Comparison of ENCODE assay signal across 12 cellular contexts in genomic region chr3:42072930-42073329, GRCh38. TPM values are rescaled to one million over a fixed set of nuclear protein-coding genes. Genes with fewer than 3 reads are reported as not detected.
DNase-seq lines count a peak whose midpoint lies in the region; ATAC-seq and TF ChIP-seq lines count a peak whose summit lies in the region.
"Had no signal": no experiment of that assay in that cellular context is flagged by ENCODE, and none has a peak within 500 bp of the region (broad histone marks: within the 10 kb centered on the region; RNA-seq: fewer than 3 reads in every experiment).

No MANE protein-coding gene starts in this region.

- H3K36me3 ChIP-seq in SJCRH30: no peaks in the 10 kb centered on the region
- no peaks in the 10 kb centered on the region for H3K36me3 ChIP-seq in heart right ventricle
- H3K36me3 ChIP-seq in rectal smooth muscle tissue (ENCODE audit: control insufficient read depth, insufficient read depth, low read length): no peaks in the 10 kb centered on the region

- intact Hi-C loops in CD14-positive monocyte (cut with micrococcal nuclease): no loop called here
- intact Hi-C loops in heart right ventricle (cut with DNase I): no loop called here

- TF ChIP-seq CTCF in CD14-positive monocyte (IDR thresholded peaks at IDR 0.05) (no peak), heart right ventricle (IDR thresholded peaks at IDR 0.05) (no peak), GM20000 (IDR thresholded peaks at IDR 0.05; ENCODE audit: extremely low read depth, missing control alignments) (no peak)

- H3K9me3 Mint-ChIP-seq in CD14-positive monocyte: peaks cover 0 to 3% (median 0%) of the 10 kb centered on the region in 7 donors

- H3K36me3 Mint-ChIP-seq in CD14-positive monocyte: peaks cover 3 to 4% of the 10 kb centered on the region in 2 donors

- peak overlapping the region; percentile 46 to 91 (median 82) for H3K27ac Mint-ChIP-seq in CD14-positive monocyte
- H3K27ac Mint-ChIP-seq: CD4-positive, alpha-beta T cell had no signal

- no peaks in the 10 kb centered on the region for H3K27me3 Mint-ChIP-seq in CD14-positive monocyte (ENCODE audit: low read depth in 3 of 3)
- H3K27me3 Mint-ChIP-seq: CD4-positive, alpha-beta T cell; progenitor cell of endocrine pancreas had no signal

- H3K4me3 ChIP-seq in SJCRH30: peak overlapping the region; percentile 46
- H3K4me3 ChIP-seq in heart right ventricle: peak overlapping the region in 6 of 10 donors; percentile 11 to 44 (median 37)
- peak overlapping the region; percentile 10 for H3K4me3 ChIP-seq in rectal smooth muscle tissue (ENCODE audit: low read length)

- H3K4me1 ChIP-seq in SJCRH30 (peaks cover 9% of the 10 kb centered on the region), heart right ventricle (peaks cover 33 to 91% (median 79%) of the 10 kb centered on the region in 9 donors), rectal smooth muscle tissue (ENCODE audit: control insufficient read depth, insufficient read depth, low read length) (peaks cover 58% of the 10 kb centered on the region)

- DNase-seq in CD14-positive monocyte (ENCODE audit: low spot score) (no peak), SJCRH30 (no peak), heart right ventricle (no peak), AML-193 (lab: John Stamatoyannopoulos, UW) (no peak), medulla oblongata (ENCODE audit: extremely low spot score) (no peak), GM20000 (ENCODE audit: low spot score) (no peak)
- no peak for DNase-seq in activated CD4-positive, alpha-beta T cell treated with anti-CD3 and anti-CD28 coated beads, Interleukin-2, amount 50 U/mL, for 48 hours
- DNase-seq: activated CD4-positive, alpha-beta T cell treated with anti-CD3 and anti-CD28 coated beads, Interleukin-2, amount 50 U/mL, for 4 hours; CD4-positive, alpha-beta T cell; H7 had no signal

- ATAC-seq in heart right ventricle: peak in 5 of 8 donors; percentile 7 to 15 (median 10)

- H3K4me1 Mint-ChIP-seq in CD14-positive monocyte: peaks cover 53% of the 10 kb centered on the region

- no peak overlapping the region for H3K9ac ChIP-seq in rectal smooth muscle tissue (ENCODE audit: low read length)

- WGBS in heart right ventricle, 2 donors: 14 to 16% methylated on average over 8 of the region's 8 CpGs

- peak overlapping the region in 1 of 2 donors; percentile 83 for H3K4me3 Mint-ChIP-seq in CD14-positive monocyte
- H3K4me3 Mint-ChIP-seq: CD4-positive, alpha-beta T cell had no signal

- peak overlapping the region; percentile 59 for H3K27ac ChIP-seq in SJCRH30
- peak overlapping the region; percentile 46 to 96 (median 88) for H3K27ac ChIP-seq in heart right ventricle
- peak overlapping the region; percentile 90 for H3K27ac ChIP-seq in rectal smooth muscle tissue (ENCODE audit: low read depth, low read length)

- H3K9me3 ChIP-seq in SJCRH30 (replicated peaks) (no peaks in the 10 kb centered on the region), heart right ventricle (peaks cover 0 to 15% (median 0%) of the 10 kb centered on the region in 11 donors)

- H3K27me3 ChIP-seq in SJCRH30 (no peaks in the 10 kb centered on the region), heart right ventricle (no peaks in the 10 kb centered on the region), rectal smooth muscle tissue (ENCODE audit: control insufficient read depth, insufficient read depth, low read length) (no peaks in the 10 kb centered on the region)

RNA-seq across cellular contexts. Expression of gene TRAK1, which starts 18.2 kb away (rescaled TPM):
- polyA plus RNA-seq in CD14-positive monocyte: 1 to 10 TPM; 6.6 to 7.0 TPM
- total RNA-seq in SJCRH30 (2014; rRNA removed; shearing (Covaris generic)): 10.3 and 12.1 TPM in 2 replicates
- 100 to 1,000 TPM; 182 to 423 (median 320) TPM for total RNA-seq in heart right ventricle
- polyA plus RNA-seq in heart right ventricle: 10 to 100 TPM; 35.5 to 41.2 TPM

Comparison
In these comparisons a context has a peak if more than half of its experiments do, and no peak if none do; other contexts are left out.
1. RNA of gene TRAK1, which starts 18.2 kb away (total RNA-seq): 182 to 423 TPM in heart right ventricle; 10.3 to 12.1 TPM in SJCRH30; every median in the first group is over 10 times any median in the second.
2. Peak in every context shown above with its lines, with median percentiles within 50 percentile points of each other: H3K27ac ChIP-seq and H3K4me3 ChIP-seq.